ENCODE assay signal across 9 cellular contexts in genomic region chr16:89506113-89506504, GRCh38. TPM values are rescaled to one million over a fixed set of nuclear protein-coding genes. Genes with fewer than 3 reads are reported as not detected.
A peak's percentile ranks its signal among the peaks of the same experiment; 100 is the strongest.
DNase-seq lines count a peak whose midpoint lies in the region; ATAC-seq and TF ChIP-seq lines count a peak whose summit lies in the region.
"Had no signal": no experiment of that assay in that cellular context is flagged by ENCODE, and none has a peak within 500 bp of the region (broad histone marks: within the 10 kb centered on the region; RNA-seq: fewer than 3 reads in every experiment).

No MANE protein-coding gene starts in this region.

- H3K4me1 ChIP-seq in gastrocnemius medialis = peaks cover 26 to 31% of the 10 kb centered on the region in 2 donors

- H3K4me3 Mint-ChIP-seq in activated CD4-positive, alpha-beta memory T cell treated with anti-CD3 and anti-CD28 coated beads, Interleukin-2, amount 10 ng/mL, durations not matched to agents 7 days and 5 days = peak overlapping the region; percentile 93
- no peak overlapping the region for H3K4me3 Mint-ChIP-seq in WTC11

- in situ Hi-C loops in gastrocnemius medialis (cut with MboI; ENCODE audit: low sequenced_read_pairs in 4 of 4) = loop anchor here in 3 of 4 donors (10.0 to 25.0 kb wide), 3 partner anchors 169 to 269 kb away; no protein-coding TSS in a partner anchor

- peaks cover 0 to 10% of the 10 kb centered on the region in 2 donors for H3K36me3 ChIP-seq in gastrocnemius medialis

- POLR2A ChIA-PET in activated CD4-positive, alpha-beta memory T cell treated with anti-CD3 and anti-CD28 coated beads, Interleukin-2, amount 10 ng/mL, durations not matched to agents 7 days and 5 days (lab: Charles Lee) = interaction anchor here (1.2 to 6.7 kb wide), 7 partner anchors 15 to 194 kb away, joined by 3 to 158 read pairs (median 20); partner anchors contain the start of gene ANKRD11
- POLR2A ChIA-PET in WTC11 (lab: Charles Lee) = no interaction called here

- H3K36me3 Mint-ChIP-seq in activated CD4-positive, alpha-beta memory T cell treated with anti-CD3 and anti-CD28 coated beads, Interleukin-2, amount 10 ng/mL, durations not matched to agents 7 days and 5 days (ENCODE audit: low read depth) = peaks cover 1% of the 10 kb centered on the region
- peaks cover 7% of the 10 kb centered on the region for H3K36me3 Mint-ChIP-seq in WTC11

- no peaks in the 10 kb centered on the region for H3K27me3 ChIP-seq in gastrocnemius medialis

- TF ChIP-seq CTCF in GM12865 (IDR thresholded peaks at IDR 0.05; ENCODE audit: insufficient read depth, low read depth, low read length, missing control alignments) (no peak), fibroblast of pulmonary artery (IDR thresholded peaks at IDR 0.05; ENCODE audit: low read length, missing control alignments) (no peak), gastrocnemius medialis (IDR thresholded peaks at IDR 0.05 in 4 of 5, conservative IDR thresholded peaks at IDR 0.05 in 1 of 5) (no peak), WTC11 (IDR thresholded peaks at IDR 0.05) (no peak)

- CTCF ChIA-PET in activated CD4-positive, alpha-beta memory T cell treated with anti-CD3 and anti-CD28 coated beads, Interleukin-2, amount 10 ng/mL, durations not matched to agents 7 days and 5 days (lab: Charles Lee) = interaction anchor here (0.7 kb wide), 1 partner anchor 190 kb away, joined by 3 read pairs; no protein-coding TSS in a partner anchor
- CTCF ChIA-PET in WTC11 (lab: Charles Lee) = no interaction called here

- no peaks in the 10 kb centered on the region for H3K27me3 Mint-ChIP-seq in activated CD4-positive, alpha-beta memory T cell treated with anti-CD3 and anti-CD28 coated beads, Interleukin-2, amount 10 ng/mL, durations not matched to agents 7 days and 5 days
- H3K27me3 Mint-ChIP-seq in WTC11 (ENCODE audit: low read depth) = peaks cover 7% of the 10 kb centered on the region; the same call in 1 of the 2 replicates

- no peaks in the 10 kb centered on the region for H3K9me3 Mint-ChIP-seq in activated CD4-positive, alpha-beta memory T cell treated with anti-CD3 and anti-CD28 coated beads, Interleukin-2, amount 10 ng/mL, durations not matched to agents 7 days and 5 days
- H3K9me3 Mint-ChIP-seq in WTC11 = 0 out of 2 replicates have a peak, but pooled peaks cover 3% of the 10 kb centered on the region

- H3K27ac Mint-ChIP-seq in activated CD4-positive, alpha-beta memory T cell treated with anti-CD3 and anti-CD28 coated beads, Interleukin-2, amount 10 ng/mL, durations not matched to agents 7 days and 5 days = peak overlapping the region; percentile 88
- no peak overlapping the region for H3K27ac Mint-ChIP-seq in WTC11

- H3K9me3 ChIP-seq in gastrocnemius medialis = no peaks in the 10 kb centered on the region

- DNase-seq in GM12865 (ENCODE audit: low read depth) (no peak), fibroblast of pulmonary artery (ENCODE audit: low read depth) (peak; percentile 37), gastrocnemius medialis (no peak), middle frontal gyrus (ENCODE audit: extremely low spot score, low spot score) (no peak), AML-193 (lab: John Stamatoyannopoulos, UW) (no peak), WTC11 (ENCODE audit: low spot score) (no peak), C1 segment of cervical spinal cord (lab: John Stamatoyannopoulos, UW) (no peak)
- DNase-seq in activated CD4-positive, alpha-beta memory T cell treated with anti-CD3 and anti-CD28 coated beads, Interleukin-2, amount 10 ng/mL, durations not matched to agents 7 days and 5 days = no peak
- DNase-seq: NCI-H2081 treated with DMSO at 0.1 percent for 48 hours had no signal

- H3K27ac ChIP-seq in gastrocnemius medialis = peak overlapping the region; percentile 49 to 98 (median 74)

- TF ChIP-seq POLR2A in gastrocnemius medialis (IDR thresholded peaks at IDR 0.05) = no peak

- peak overlapping the region; percentile 46 for H3K4me3 ChIP-seq in GM12865 (ENCODE audit: low read depth, low read length)
- no peak overlapping the region for H3K4me3 ChIP-seq in fibroblast of pulmonary artery (replicated peaks; ENCODE audit: low read depth, low read length)
- no peak overlapping the region for H3K4me3 ChIP-seq in gastrocnemius medialis

- peaks cover 41% of the 10 kb centered on the region for H3K4me1 Mint-ChIP-seq in activated CD4-positive, alpha-beta memory T cell treated with anti-CD3 and anti-CD28 coated beads, Interleukin-2, amount 10 ng/mL, durations not matched to agents 7 days and 5 days
- peaks cover 4% of the 10 kb centered on the region; the same call in 1 of the 2 replicates for H3K4me1 Mint-ChIP-seq in WTC11

- no peak for ATAC-seq in gastrocnemius medialis
- no peak for ATAC-seq in WTC11

- intact Hi-C loops in gastrocnemius medialis (cut with DNase I; ENCODE audit: low total_unique reads) = no loop called here

TF ChIP-seq in WTC11, 78 proteins besides CTCF, POLR2A, EP300 and RAD21:
- TF ChIP-seq SMAD3 (CRISPR knock-in tag; IDR thresholded peaks at IDR 0.05; ENCODE audit: borderline replicate concordance) = no peak
- TF ChIP-seq, protein P1, sequence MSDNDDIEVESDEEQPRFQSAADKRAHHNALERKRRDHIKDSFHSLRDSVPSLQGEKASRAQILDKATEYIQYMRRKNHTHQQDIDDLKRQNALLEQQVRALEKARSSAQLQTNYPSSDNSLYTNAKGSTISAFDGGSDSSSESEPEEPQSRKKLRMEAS (CRISPR knock-in tag; IDR thresholded peaks at IDR 0.05) = no peak
- TF ChIP-seq ZNF423 (CRISPR knock-in tag; IDR thresholded peaks at IDR 0.05) = no peak
- TF ChIP-seq PRRX2 (CRISPR knock-in tag; IDR thresholded peaks at IDR 0.05) = no peak
- no peak for TF ChIP-seq USF2 (CRISPR knock-in tag; IDR thresholded peaks at IDR 0.05)
- no peak for TF ChIP-seq SOX15 (CRISPR knock-in tag; IDR thresholded peaks at IDR 0.05)
- TF ChIP-seq SP1 (CRISPR knock-in tag; conservative IDR thresholded peaks at IDR 0.05) = no peak
- TF ChIP-seq KAT7 (CRISPR knock-in tag; IDR thresholded peaks at IDR 0.05; ENCODE audit: borderline replicate concordance) = no peak
- TF ChIP-seq, protein P2, sequence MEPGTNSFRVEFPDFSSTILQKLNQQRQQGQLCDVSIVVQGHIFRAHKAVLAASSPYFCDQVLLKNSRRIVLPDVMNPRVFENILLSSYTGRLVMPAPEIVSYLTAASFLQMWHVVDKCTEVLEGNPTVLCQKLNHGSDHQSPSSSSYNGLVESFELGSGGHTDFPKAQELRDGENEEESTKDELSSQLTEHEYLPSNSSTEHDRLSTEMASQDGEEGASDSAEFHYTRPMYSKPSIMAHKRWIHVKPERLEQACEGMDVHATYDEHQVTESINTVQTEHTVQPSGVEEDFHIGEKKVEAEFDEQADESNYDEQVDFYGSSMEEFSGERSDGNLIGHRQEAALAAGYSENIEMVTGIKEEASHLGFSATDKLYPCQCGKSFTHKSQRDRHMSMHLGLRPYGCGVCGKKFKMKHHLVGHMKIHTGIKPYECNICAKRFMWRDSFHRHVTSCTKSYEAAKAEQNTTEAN (CRISPR knock-in tag; IDR thresholded peaks at IDR 0.05) = no peak
- TF ChIP-seq TEAD1 (CRISPR knock-in tag; IDR thresholded peaks at IDR 0.05) = no peak
- TF ChIP-seq NR1H2 (CRISPR knock-in tag; IDR thresholded peaks at IDR 0.05) = no peak
- no peak for TF ChIP-seq CDX4 (CRISPR knock-in tag; IDR thresholded peaks at IDR 0.05; ENCODE audit: borderline replicate concordance)
TF ChIP-seq in WTC11: peak in this region for 0.

RNA-seq across cellular contexts. Expression of gene SPG7, which starts 2.1 kb away (rescaled TPM):
- total RNA-seq in activated CD4-positive, alpha-beta memory T cell treated with anti-CD3 and anti-CD28 coated beads, Interleukin-2, amount 10 ng/mL, durations not matched to agents 7 days and 5 days = 10 to 100 TPM; 73.9 to 77.9 TPM
- total RNA-seq in gastrocnemius medialis (100 to 1,000 TPM in 2 of 4 donors, 10 to 100 TPM in 2; 67.7 to 117 (median 100.0) TPM), WTC11 (2021) (132 to 141 TPM (median 133 TPM) in 3 replicates)

RNA-seq across cellular contexts. Expression of gene ANKRD11, which starts 15.7 kb away (rescaled TPM):
- total RNA-seq in activated CD4-positive, alpha-beta memory T cell treated with anti-CD3 and anti-CD28 coated beads, Interleukin-2, amount 10 ng/mL, durations not matched to agents 7 days and 5 days = 100 to 1,000 TPM; 199 to 208 TPM
- total RNA-seq in gastrocnemius medialis (10 to 100 TPM; 26.0 to 77.0 (median 55.0) TPM), WTC11 (2021) (142 to 184 TPM (median 146 TPM) in 3 replicates)

RNA-seq across cellular contexts. Expression of gene RPL13, which starts 54.4 kb away (rescaled TPM):
- total RNA-seq in activated CD4-positive, alpha-beta memory T cell treated with anti-CD3 and anti-CD28 coated beads, Interleukin-2, amount 10 ng/mL, durations not matched to agents 7 days and 5 days = 1,000 to 10,000 TPM; 2,083 to 2,114 TPM
- total RNA-seq in gastrocnemius medialis (1,000 to 10,000 TPM; 4,295 to 5,889 (median 4,806) TPM), WTC11 (2021) (2,631 to 3,314 TPM (median 3,295 TPM) in 3 replicates)
